ENCODE assay signal across 7 cellular contexts in genomic region chr2:228039752-228040534, GRCh38.
DNase-seq lines count a peak whose midpoint lies in the region; ATAC-seq and TF ChIP-seq lines count a peak whose summit lies in the region.

No MANE protein-coding gene starts in this region.

- peaks cover 3% of the 10 kb centered on the region; the same call in 1 of the 2 replicates for H3K9me3 ChIP-seq in IMR-90 (ENCODE audit: control insufficient read depth, insufficient read depth, low read length)
- H3K9me3 ChIP-seq in WERI-Rb-1 (ENCODE audit: severe bottlenecking): no peaks in the 10 kb centered on the region

- dilution Hi-C loops in IMR-90 (cut with HindIII; ENCODE audit: low sequenced_read_pairs, unreplicated experiment): no loop called here

- no peaks in the 10 kb centered on the region for H3K9me1 ChIP-seq in IMR-90 (ENCODE audit: insufficient read depth, low read length)

- H2BK15ac ChIP-seq in IMR-90 (ENCODE audit: low read depth, low read length): no peak overlapping the region

- no peak overlapping the region for H3K9ac ChIP-seq in IMR-90 (ENCODE audit: low read depth, low read length)

- H3K27me3 ChIP-seq in IMR-90 (ENCODE audit: control insufficient read depth, insufficient read depth, low read length) (no peaks in the 10 kb centered on the region), WERI-Rb-1 (ENCODE audit: insufficient read depth, low read depth, severe bottlenecking) (no peaks in the 10 kb centered on the region)

- TF ChIP-seq CTCF in GM12865 (IDR thresholded peaks at IDR 0.05; ENCODE audit: insufficient read depth, low read depth, low read length, missing control alignments) (peak; percentile 68), IMR-90 (conservative IDR thresholded peaks at IDR 0.05; ENCODE audit: low read depth, low read length) (peak; percentile 15; the same call in 1 of the 2 replicates), WERI-Rb-1 (IDR thresholded peaks at IDR 0.05; ENCODE audit: low read depth, low read length) (peak; percentile 58)

- H2AK9ac ChIP-seq in IMR-90 (replicated peaks; ENCODE audit: low read depth, low read length, poor library complexity): no peak overlapping the region

- no peak overlapping the region for H2BK120ac ChIP-seq in IMR-90 (ENCODE audit: low read depth, low read length)

- TF ChIP-seq POLR2A in IMR-90 (IDR thresholded peaks at IDR 0.05; ENCODE audit: low read depth, low read length): no peak

- ATAC-seq in GM21447 (IDR thresholded peaks at IDR 0.05; ENCODE audit: unreplicated experiment) (peak; percentile 80), IMR-90 (ENCODE audit: low read depth) (no peak), GM21423 (IDR thresholded peaks at IDR 0.05; ENCODE audit: unreplicated experiment) (no peak)

- H3K4me3 ChIP-seq in GM12865 (ENCODE audit: low read depth, low read length): no peak overlapping the region
- H3K4me3 ChIP-seq in IMR-90 (ENCODE audit: insufficient read depth, low read depth, low read length): no peak overlapping the region
- H3K4me3 ChIP-seq in WERI-Rb-1 (ENCODE audit: low read depth, low read length): no peak overlapping the region

- WGBS in IMR-90 (ENCODE audit: extremely low coverage in 2 of 2, insufficient read length in 1 of 2), 2 experiments: no CpG with 5 or more reads among the region's 5 CpGs

- no peaks in the 10 kb centered on the region for H4K20me1 ChIP-seq in IMR-90 (ENCODE audit: insufficient read depth, low read length)

- no peak overlapping the region for H3K23ac ChIP-seq in IMR-90 (ENCODE audit: low read depth, low read length)

- no peak overlapping the region for H3K18ac ChIP-seq in IMR-90 (ENCODE audit: low read depth, low read length)

- in situ Hi-C loops in IMR-90 (cut with MboI; ENCODE audit: low sequenced_read_pairs): no loop called here

- POLR2A ChIA-PET in IMR-90 (lab: Charles Lee; ENCODE audit: unreplicated experiment): no interaction called here

- H4K91ac ChIP-seq in IMR-90 (ENCODE audit: insufficient read depth, low read depth, low read length): no peak overlapping the region

- no peak overlapping the region for H2BK5ac ChIP-seq in IMR-90 (ENCODE audit: low read depth, low read length, poor library complexity, severe bottlenecking)

- H3K14ac ChIP-seq in IMR-90 (replicated peaks; ENCODE audit: low read depth, low read length): no peak overlapping the region

- H3K36me3 ChIP-seq in IMR-90 (ENCODE audit: control insufficient read depth, insufficient read depth, low read length) (no peaks in the 10 kb centered on the region), WERI-Rb-1 (no peaks in the 10 kb centered on the region)

- BruUV-seq in IMR-90 (replicated peaks; lab: Mats Ljungman, UMichigan): no TSS peak

- H2BK20ac ChIP-seq in IMR-90 (ENCODE audit: low read depth, low read length): no peak overlapping the region

- no peak overlapping the region for H3K27ac ChIP-seq in IMR-90 (ENCODE audit: insufficient read depth, low read length)
- H3K27ac ChIP-seq in WERI-Rb-1: no peak overlapping the region

- TF ChIP-seq RAD21 in IMR-90 (IDR thresholded peaks at IDR 0.05; ENCODE audit: low read length): no peak

- H4K5ac ChIP-seq in IMR-90 (ENCODE audit: low read depth, low read length): no peak overlapping the region

- H3K56ac ChIP-seq in IMR-90 (ENCODE audit: extremely low read depth, insufficient read depth, low read length): no peak overlapping the region

- no peak overlapping the region for H3K4me2 ChIP-seq in IMR-90 (ENCODE audit: low read depth, low read length)

- H3K79me1 ChIP-seq in IMR-90 (ENCODE audit: low read depth in 1 of 2, low read length in 2 of 2): no peaks in the 10 kb centered on the region

- CTCF ChIA-PET in IMR-90 (lab: Yijun Ruan, JAX): interaction anchor here (0.6 to 0.7 kb wide), 2 partner anchors 186 to 551 kb away, joined by 3 to 5 read pairs; no protein-coding TSS in a partner anchor

- DNase-seq in GM12865 (ENCODE audit: low read depth) (peak; percentile 29), IMR-90 (no peak), WERI-Rb-1 (no peak), lung microvascular endothelial cell (ENCODE audit: low read depth in 2 of 2) (peak; percentile 19 to 21), NCI-H146 treated with DMSO at 0.1 percent for 48 hours (lab: John Stamatoyannopoulos, UW; ENCODE audit: unreplicated experiment) (no peak)

- no peaks in the 10 kb centered on the region for H3K4me1 ChIP-seq in IMR-90 (ENCODE audit: control insufficient read depth, insufficient read depth, low read length)

- H3K4ac ChIP-seq in IMR-90 (ENCODE audit: low read depth, low read length): no peak overlapping the region

- intact Hi-C loops in IMR-90 (cut with micrococcal nuclease): no loop called here

- H2AFZ ChIP-seq in IMR-90 (replicated peaks; ENCODE audit: low read length, poor library complexity): no peak overlapping the region

- no peak overlapping the region for H4K8ac ChIP-seq in IMR-90 (ENCODE audit: low read depth in 2 of 2, low read length in 2 of 2)

- no peak overlapping the region for H2AK5ac ChIP-seq in IMR-90 (ENCODE audit: low read depth, low read length)

TF ChIP-seq in IMR-90, 13 proteins besides CTCF, POLR2A, EP300 and RAD21:
- TF ChIP-seq USF2 (IDR thresholded peaks at IDR 0.05; ENCODE audit: low read depth, low read length) (no peak), RCOR1 (IDR thresholded peaks at IDR 0.05; ENCODE audit: insufficient replicate concordance, low read length) (no peak), MAZ (IDR thresholded peaks at IDR 0.05; ENCODE audit: borderline replicate concordance, low read depth, low read length) (no peak), MAFK (IDR thresholded peaks at IDR 0.05; ENCODE audit: low read depth, low read length) (no peak), ELK1 (IDR thresholded peaks at IDR 0.05; ENCODE audit: borderline replicate concordance, low read depth, low read length) (no peak)

Comparison
In these comparisons a context has a peak if more than half of its experiments do, and no peak if none do; other contexts are left out.
1. DNase-seq: peak in GM12865 (single experiment) and lung microvascular endothelial cell (2 of 2); none in IMR-90 (single experiment), WERI-Rb-1 (single experiment) and NCI-H146 treated with DMSO at 0.1 percent for 48 hours (single experiment).
2. CTCF ChIP-seq: peak in every context shown above with its lines; median percentile 68 in GM12865; 58 in WERI-Rb-1; 15 in IMR-90.